Comparison of ENCODE assay signal across 1 cellular context in the genomic region with DNA sequence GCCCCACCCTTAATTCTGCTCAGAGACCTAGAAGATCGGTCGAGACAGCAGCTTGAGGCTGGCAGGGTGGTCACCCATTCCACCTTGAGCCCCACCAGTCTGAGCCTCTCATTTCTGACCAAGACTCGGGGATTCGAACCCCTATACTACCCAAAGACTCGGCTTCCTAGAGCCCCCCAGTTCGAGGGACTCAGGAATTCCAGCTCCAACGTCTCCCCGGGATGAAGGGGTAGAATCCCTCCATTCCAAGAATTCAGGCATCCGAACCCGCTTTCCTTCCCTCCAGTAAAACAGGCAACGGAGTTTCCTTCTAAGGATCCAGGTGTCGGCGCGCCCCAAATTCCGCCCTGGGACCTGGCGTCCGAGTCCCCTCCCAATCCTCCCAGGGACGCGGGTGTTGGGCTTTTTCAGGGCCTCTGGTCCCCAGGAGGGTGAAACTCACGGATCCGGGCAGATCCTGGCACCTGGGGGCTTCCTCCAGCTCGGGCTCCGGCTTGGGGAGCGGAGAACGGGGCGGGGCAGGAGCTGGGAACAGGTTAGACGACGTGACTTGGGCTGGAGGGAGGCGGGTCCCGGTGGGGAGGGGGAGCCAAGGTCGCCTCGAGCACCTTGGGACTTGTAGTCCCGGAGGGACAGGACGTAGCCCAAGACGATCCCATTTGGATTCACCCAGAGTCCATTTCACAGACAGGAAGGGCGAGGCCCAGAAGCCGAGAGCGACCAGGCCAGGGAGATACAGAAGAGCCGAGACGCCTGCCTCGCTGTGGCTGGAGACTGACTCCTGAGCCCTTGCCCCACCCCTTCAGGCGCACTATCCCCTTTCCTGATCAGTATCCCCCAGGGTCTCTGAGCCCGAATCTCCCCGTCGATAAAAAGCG.
TF ChIP-seq lines count a peak whose summit lies in the region.

A gene with protein sequence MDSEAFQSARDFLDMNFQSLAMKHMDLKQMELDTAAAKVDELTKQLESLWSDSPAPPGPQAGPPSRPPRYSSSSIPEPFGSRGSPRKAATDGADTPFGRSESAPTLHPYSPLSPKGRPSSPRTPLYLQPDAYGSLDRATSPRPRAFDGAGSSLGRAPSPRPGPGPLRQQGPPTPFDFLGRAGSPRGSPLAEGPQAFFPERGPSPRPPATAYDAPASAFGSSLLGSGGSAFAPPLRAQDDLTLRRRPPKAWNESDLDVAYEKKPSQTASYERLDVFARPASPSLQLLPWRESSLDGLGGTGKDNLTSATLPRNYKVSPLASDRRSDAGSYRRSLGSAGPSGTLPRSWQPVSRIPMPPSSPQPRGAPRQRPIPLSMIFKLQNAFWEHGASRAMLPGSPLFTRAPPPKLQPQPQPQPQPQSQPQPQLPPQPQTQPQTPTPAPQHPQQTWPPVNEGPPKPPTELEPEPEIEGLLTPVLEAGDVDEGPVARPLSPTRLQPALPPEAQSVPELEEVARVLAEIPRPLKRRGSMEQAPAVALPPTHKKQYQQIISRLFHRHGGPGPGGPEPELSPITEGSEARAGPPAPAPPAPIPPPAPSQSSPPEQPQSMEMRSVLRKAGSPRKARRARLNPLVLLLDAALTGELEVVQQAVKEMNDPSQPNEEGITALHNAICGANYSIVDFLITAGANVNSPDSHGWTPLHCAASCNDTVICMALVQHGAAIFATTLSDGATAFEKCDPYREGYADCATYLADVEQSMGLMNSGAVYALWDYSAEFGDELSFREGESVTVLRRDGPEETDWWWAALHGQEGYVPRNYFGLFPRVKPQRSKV (minus strand): TSS at position 513 of the 878 bp plus-strand sequence. CDS start 6,751 bp downstream, outside the sequence.

TF ChIP-seq in HepG2, 621 proteins besides CTCF, POLR2A, EP300 and RAD21 (continued from another document and continues in another):
- TF ChIP-seq, protein P1, sequence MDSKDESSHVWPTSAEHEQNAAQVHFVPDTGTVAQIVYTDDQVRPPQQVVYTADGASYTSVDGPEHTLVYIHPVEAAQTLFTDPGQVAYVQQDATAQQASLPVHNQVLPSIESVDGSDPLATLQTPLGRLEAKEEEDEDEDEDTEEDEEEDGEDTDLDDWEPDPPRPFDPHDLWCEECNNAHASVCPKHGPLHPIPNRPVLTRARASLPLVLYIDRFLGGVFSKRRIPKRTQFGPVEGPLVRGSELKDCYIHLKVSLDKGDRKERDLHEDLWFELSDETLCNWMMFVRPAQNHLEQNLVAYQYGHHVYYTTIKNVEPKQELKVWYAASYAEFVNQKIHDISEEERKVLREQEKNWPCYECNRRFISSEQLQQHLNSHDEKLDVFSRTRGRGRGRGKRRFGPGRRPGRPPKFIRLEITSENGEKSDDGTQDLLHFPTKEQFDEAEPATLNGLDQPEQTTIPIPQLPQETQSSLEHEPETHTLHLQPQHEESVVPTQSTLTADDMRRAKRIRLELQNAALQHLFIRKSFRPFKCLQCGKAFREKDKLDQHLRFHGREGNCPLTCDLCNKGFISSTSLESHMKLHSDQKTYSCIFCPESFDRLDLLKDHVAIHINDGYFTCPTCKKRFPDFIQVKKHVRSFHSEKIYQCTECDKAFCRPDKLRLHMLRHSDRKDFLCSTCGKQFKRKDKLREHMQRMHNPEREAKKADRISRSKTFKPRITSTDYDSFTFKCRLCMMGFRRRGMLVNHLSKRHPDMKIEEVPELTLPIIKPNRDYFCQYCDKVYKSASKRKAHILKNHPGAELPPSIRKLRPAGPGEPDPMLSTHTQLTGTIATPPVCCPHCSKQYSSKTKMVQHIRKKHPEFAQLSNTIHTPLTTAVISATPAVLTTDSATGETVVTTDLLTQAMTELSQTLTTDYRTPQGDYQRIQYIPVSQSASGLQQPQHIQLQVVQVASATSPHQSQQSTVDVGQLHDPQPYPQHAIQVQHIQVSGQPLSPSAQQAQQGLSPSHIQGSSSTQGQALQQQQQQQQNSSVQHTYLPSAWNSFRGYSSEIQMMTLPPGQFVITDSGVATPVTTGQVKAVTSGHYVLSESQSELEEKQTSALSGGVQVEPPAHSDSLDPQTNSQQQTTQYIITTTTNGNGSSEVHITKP (CRISPR knock-in tag; IDR thresholded peaks at IDR 0.05; ENCODE audit: low read depth), result peak; percentile 69; the same call in 1 of the 2 replicates
- TF ChIP-seq DMAP1 (CRISPR knock-in tag; IDR thresholded peaks at IDR 0.05) (no peak), YEATS4 (CRISPR knock-in tag; IDR thresholded peaks at IDR 0.05; ENCODE audit: borderline replicate concordance) (0 out of 2 replicates have a peak, but pooled peaks have one; percentile 23), ZFP62 (CRISPR knock-in tag; IDR thresholded peaks at IDR 0.05) (no peak), KDM1A (CRISPR knock-in tag; IDR thresholded peaks at IDR 0.05) (peak; percentile 93), ZNF343 (CRISPR knock-in tag; IDR thresholded peaks at IDR 0.05) (0 out of 2 replicates have a peak, but pooled peaks have one; percentile 73), ZNF83 (CRISPR knock-in tag; IDR thresholded peaks at IDR 0.05; ENCODE audit: borderline replicate concordance) (no peak), ZNF546 (CRISPR knock-in tag; conservative IDR thresholded peaks at IDR 0.05) (peak; percentile 82; the same call in 1 of the 2 replicates), HDAC2 (CRISPR knock-in tag; IDR thresholded peaks at IDR 0.05) (0 out of 2 replicates have a peak, but pooled peaks have one; percentile 35), POLR2AphosphoS2 (IDR thresholded peaks at IDR 0.05; ENCODE audit: low read depth, low read length) (no peak), CCDC6 (CRISPR knock-in tag; IDR thresholded peaks at IDR 0.05) (no peak), RXRB (CRISPR knock-in tag; IDR thresholded peaks at IDR 0.05; ENCODE audit: borderline replicate concordance) (0 out of 2 replicates have a peak, but pooled peaks have one; percentile 8), ZNF550 (CRISPR knock-in tag; IDR thresholded peaks at IDR 0.05; ENCODE audit: borderline replicate concordance) (no peak), MEF2D (CRISPR knock-in tag; IDR thresholded peaks at IDR 0.05) (peak; percentile 12; the same call in 1 of the 2 replicates), ZFX (CRISPR knock-in tag; IDR thresholded peaks at IDR 0.05; ENCODE audit: low read depth) (peak; percentile 23; the same call in 1 of the 2 replicates), ZNF430 (CRISPR knock-in tag; IDR thresholded peaks at IDR 0.05) (no peak), ZMYM2 (CRISPR knock-in tag; IDR thresholded peaks at IDR 0.05) (peak; percentile 94), SOX5 (CRISPR knock-in tag; IDR thresholded peaks at IDR 0.05; ENCODE audit: borderline replicate concordance) (peak; percentile 19; the same call in 1 of the 2 replicates), ZNF749 (CRISPR knock-in tag; IDR thresholded peaks at IDR 0.05; ENCODE audit: borderline replicate concordance) (no peak; the same call in 1 of the 2 replicates), ZSCAN31 (CRISPR knock-in tag; IDR thresholded peaks at IDR 0.05; ENCODE audit: low read depth) (peak; percentile 23; the same call in 1 of the 2 replicates), KMT2B (CRISPR knock-in tag; IDR thresholded peaks at IDR 0.05) (0 out of 2 replicates have a peak, but pooled peaks have one; percentile 15), KLF11 (CRISPR knock-in tag; IDR thresholded peaks at IDR 0.05) (no peak), ADNP (CRISPR knock-in tag; IDR thresholded peaks at IDR 0.05) (peak; percentile 80; the same call in 1 of the 2 replicates), GABPA (IDR thresholded peaks at IDR 0.05; ENCODE audit: low read depth, low read length) (no peak), GABPA (CRISPR knock-in tag; IDR thresholded peaks at IDR 0.05; ENCODE audit: low read depth) (peak; percentile 63), RBM22 (optimal IDR thresholded peaks at IDR 0.05; ENCODE audit: low read length) (no peak), ZNF510 (CRISPR knock-in tag; IDR thresholded peaks at IDR 0.05; ENCODE audit: low read depth) (peak; percentile 76; the same call in 1 of the 2 replicates), CBX1 (IDR thresholded peaks at IDR 0.05; ENCODE audit: low read depth) (peak; percentile 45), SIX4 (CRISPR knock-in tag; IDR thresholded peaks at IDR 0.05) (no peak), RBFOX2 (IDR thresholded peaks at IDR 0.05; ENCODE audit: low read depth, low read length) (peak; percentile 52), ZNF441 (CRISPR knock-in tag; IDR thresholded peaks at IDR 0.05; ENCODE audit: borderline replicate concordance) (peak; percentile 20; the same call in 1 of the 2 replicates), ZNF775 (CRISPR knock-in tag; IDR thresholded peaks at IDR 0.05; ENCODE audit: borderline replicate concordance) (no peak), ZNF253 (CRISPR knock-in tag; IDR thresholded peaks at IDR 0.05; ENCODE audit: borderline replicate concordance) (peak; percentile 73; the same call in 1 of the 2 replicates), NR2F6 (IDR thresholded peaks at IDR 0.05) (no peak), NR2F6 (CRISPR knock-in tag; IDR thresholded peaks at IDR 0.05) (peak; percentile 53), HIVEP1 (CRISPR knock-in tag; IDR thresholded peaks at IDR 0.05) (peak; percentile 2; the same call in 1 of the 2 replicates), GTF3A (CRISPR knock-in tag; conservative IDR thresholded peaks at IDR 0.05) (0 out of 2 replicates have a peak, but pooled peaks have one; percentile 64), ZNF563 (CRISPR knock-in tag; IDR thresholded peaks at IDR 0.05) (no peak)
- TF ChIP-seq, protein P2, sequence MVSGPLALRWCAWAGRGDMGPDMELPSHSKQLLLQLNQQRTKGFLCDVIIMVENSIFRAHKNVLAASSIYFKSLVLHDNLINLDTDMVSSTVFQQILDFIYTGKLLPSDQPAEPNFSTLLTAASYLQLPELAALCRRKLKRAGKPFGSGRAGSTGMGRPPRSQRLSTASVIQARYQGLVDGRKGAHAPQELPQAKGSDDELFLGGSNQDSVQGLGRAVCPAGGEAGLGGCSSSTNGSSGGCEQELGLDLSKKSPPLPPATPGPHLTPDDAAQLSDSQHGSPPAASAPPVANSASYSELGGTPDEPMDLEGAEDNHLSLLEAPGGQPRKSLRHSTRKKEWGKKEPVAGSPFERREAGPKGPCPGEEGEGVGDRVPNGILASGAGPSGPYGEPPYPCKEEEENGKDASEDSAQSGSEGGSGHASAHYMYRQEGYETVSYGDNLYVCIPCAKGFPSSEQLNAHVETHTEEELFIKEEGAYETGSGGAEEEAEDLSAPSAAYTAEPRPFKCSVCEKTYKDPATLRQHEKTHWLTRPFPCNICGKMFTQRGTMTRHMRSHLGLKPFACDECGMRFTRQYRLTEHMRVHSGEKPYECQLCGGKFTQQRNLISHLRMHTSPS (CRISPR knock-in tag; IDR thresholded peaks at IDR 0.05; ENCODE audit: low read depth), result no peak
- TF ChIP-seq, protein P3, sequence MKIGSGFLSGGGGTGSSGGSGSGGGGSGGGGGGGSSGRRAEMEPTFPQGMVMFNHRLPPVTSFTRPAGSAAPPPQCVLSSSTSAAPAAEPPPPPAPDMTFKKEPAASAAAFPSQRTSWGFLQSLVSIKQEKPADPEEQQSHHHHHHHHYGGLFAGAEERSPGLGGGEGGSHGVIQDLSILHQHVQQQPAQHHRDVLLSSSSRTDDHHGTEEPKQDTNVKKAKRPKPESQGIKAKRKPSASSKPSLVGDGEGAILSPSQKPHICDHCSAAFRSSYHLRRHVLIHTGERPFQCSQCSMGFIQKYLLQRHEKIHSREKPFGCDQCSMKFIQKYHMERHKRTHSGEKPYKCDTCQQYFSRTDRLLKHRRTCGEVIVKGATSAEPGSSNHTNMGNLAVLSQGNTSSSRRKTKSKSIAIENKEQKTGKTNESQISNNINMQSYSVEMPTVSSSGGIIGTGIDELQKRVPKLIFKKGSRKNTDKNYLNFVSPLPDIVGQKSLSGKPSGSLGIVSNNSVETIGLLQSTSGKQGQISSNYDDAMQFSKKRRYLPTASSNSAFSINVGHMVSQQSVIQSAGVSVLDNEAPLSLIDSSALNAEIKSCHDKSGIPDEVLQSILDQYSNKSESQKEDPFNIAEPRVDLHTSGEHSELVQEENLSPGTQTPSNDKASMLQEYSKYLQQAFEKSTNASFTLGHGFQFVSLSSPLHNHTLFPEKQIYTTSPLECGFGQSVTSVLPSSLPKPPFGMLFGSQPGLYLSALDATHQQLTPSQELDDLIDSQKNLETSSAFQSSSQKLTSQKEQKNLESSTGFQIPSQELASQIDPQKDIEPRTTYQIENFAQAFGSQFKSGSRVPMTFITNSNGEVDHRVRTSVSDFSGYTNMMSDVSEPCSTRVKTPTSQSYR (CRISPR knock-in tag; IDR thresholded peaks at IDR 0.05; ENCODE audit: borderline replicate concordance), result no peak
- TF ChIP-seq, protein P4, sequence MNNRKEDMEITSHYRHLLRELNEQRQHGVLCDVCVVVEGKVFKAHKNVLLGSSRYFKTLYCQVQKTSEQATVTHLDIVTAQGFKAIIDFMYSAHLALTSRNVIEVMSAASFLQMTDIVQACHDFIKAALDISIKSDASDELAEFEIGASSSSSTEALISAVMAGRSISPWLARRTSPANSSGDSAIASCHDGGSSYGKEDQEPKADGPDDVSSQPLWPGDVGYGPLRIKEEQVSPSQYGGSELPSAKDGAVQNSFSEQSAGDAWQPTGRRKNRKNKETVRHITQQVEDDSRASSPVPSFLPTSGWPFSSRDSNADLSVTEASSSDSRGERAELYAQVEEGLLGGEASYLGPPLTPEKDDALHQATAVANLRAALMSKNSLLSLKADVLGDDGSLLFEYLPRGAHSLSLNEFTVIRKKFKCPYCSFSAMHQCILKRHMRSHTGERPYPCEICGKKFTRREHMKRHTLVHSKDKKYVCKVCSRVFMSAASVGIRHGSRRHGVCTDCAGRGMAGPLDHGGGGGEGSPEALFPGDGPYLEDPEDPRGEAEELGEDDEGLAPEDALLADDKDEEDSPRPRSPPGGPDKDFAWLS (CRISPR knock-in tag; IDR thresholded peaks at IDR 0.05; ENCODE audit: borderline replicate concordance), result no peak
- TF ChIP-seq, protein P5, sequence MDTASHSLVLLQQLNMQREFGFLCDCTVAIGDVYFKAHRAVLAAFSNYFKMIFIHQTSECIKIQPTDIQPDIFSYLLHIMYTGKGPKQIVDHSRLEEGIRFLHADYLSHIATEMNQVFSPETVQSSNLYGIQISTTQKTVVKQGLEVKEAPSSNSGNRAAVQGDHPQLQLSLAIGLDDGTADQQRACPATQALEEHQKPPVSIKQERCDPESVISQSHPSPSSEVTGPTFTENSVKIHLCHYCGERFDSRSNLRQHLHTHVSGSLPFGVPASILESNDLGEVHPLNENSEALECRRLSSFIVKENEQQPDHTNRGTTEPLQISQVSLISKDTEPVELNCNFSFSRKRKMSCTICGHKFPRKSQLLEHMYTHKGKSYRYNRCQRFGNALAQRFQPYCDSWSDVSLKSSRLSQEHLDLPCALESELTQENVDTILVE (CRISPR knock-in tag; IDR thresholded peaks at IDR 0.05), result no peak
- TF ChIP-seq, protein P6, sequence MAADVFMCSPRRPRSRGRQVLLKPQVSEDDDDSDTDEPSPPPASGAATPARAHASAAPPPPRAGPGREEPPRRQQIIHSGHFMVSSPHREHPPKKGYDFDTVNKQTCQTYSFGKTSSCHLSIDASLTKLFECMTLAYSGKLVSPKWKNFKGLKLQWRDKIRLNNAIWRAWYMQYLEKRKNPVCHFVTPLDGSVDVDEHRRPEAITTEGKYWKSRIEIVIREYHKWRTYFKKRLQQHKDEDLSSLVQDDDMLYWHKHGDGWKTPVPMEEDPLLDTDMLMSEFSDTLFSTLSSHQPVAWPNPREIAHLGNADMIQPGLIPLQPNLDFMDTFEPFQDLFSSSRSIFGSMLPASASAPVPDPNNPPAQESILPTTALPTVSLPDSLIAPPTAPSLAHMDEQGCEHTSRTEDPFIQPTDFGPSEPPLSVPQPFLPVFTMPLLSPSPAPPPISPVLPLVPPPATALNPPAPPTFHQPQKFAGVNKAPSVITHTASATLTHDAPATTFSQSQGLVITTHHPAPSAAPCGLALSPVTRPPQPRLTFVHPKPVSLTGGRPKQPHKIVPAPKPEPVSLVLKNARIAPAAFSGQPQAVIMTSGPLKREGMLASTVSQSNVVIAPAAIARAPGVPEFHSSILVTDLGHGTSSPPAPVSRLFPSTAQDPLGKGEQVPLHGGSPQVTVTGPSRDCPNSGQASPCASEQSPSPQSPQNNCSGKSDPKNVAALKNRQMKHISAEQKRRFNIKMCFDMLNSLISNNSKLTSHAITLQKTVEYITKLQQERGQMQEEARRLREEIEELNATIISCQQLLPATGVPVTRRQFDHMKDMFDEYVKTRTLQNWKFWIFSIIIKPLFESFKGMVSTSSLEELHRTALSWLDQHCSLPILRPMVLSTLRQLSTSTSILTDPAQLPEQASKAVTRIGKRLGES (CRISPR knock-in tag; IDR thresholded peaks at IDR 0.05; ENCODE audit: borderline replicate concordance), result no peak
